In genomic region chr19:3984908-3985642, GRCh38 we compare ENCODE assay signal across 1 cellular context.
TF ChIP-seq lines count a peak whose summit lies in the region.

Gene EEF2 (minus strand): TSS chr19:3985463. CDS start chr19:3985380, 83 bp downstream.

TF ChIP-seq in HepG2, 621 proteins besides CTCF, POLR2A, EP300 and RAD21 (continued from another document and continues in another):
- TF ChIP-seq, protein P1, sequence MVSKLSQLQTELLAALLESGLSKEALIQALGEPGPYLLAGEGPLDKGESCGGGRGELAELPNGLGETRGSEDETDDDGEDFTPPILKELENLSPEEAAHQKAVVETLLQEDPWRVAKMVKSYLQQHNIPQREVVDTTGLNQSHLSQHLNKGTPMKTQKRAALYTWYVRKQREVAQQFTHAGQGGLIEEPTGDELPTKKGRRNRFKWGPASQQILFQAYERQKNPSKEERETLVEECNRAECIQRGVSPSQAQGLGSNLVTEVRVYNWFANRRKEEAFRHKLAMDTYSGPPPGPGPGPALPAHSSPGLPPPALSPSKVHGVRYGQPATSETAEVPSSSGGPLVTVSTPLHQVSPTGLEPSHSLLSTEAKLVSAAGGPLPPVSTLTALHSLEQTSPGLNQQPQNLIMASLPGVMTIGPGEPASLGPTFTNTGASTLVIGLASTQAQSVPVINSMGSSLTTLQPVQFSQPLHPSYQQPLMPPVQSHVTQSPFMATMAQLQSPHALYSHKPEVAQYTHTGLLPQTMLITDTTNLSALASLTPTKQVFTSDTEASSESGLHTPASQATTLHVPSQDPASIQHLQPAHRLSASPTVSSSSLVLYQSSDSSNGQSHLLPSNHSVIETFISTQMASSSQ (IDR thresholded peaks at IDR 0.05; ENCODE audit: low read depth): no peak
- TF ChIP-seq, protein P1 (CRISPR knock-in tag; IDR thresholded peaks at IDR 0.05; ENCODE audit: borderline replicate concordance): no peak
- TF ChIP-seq BHLHE40 (IDR thresholded peaks at IDR 0.05; ENCODE audit: low read length) (no peak; the same call in 1 of the 2 replicates), ZFP1 (CRISPR knock-in tag; IDR thresholded peaks at IDR 0.05) (no peak; the same call in 1 of the 2 replicates), KDM4B (CRISPR knock-in tag; IDR thresholded peaks at IDR 0.05) (peak; percentile 62; the same call in 1 of the 2 replicates), KLF11 (CRISPR knock-in tag; IDR thresholded peaks at IDR 0.05) (0 out of 2 replicates have a peak, but pooled peaks have one; percentile 56), IKZF1 (IDR thresholded peaks at IDR 0.05) (no peak), GABPB1 (CRISPR knock-in tag; IDR thresholded peaks at IDR 0.05) (peak; percentile 91), NBN (conservative IDR thresholded peaks at IDR 0.05) (no peak), ZNF737 (CRISPR knock-in tag; IDR thresholded peaks at IDR 0.05; ENCODE audit: borderline replicate concordance) (no peak), REL (CRISPR knock-in tag; conservative IDR thresholded peaks at IDR 0.05) (peak; percentile 95), ZNF224 (CRISPR knock-in tag; IDR thresholded peaks at IDR 0.05) (peak; percentile 59), PHF21A (CRISPR knock-in tag; IDR thresholded peaks at IDR 0.05) (no peak; the same call in 1 of the 2 replicates), GPBP1L1 (CRISPR knock-in tag; IDR thresholded peaks at IDR 0.05) (no peak), NR2F2 (IDR thresholded peaks at IDR 0.05; ENCODE audit: borderline replicate concordance, low read depth) (peak; percentile 37; the same call in 1 of the 2 replicates), KLF12 (CRISPR knock-in tag; IDR thresholded peaks at IDR 0.05; ENCODE audit: borderline replicate concordance) (peak; percentile 60; the same call in 1 of the 2 replicates), REXO4 (CRISPR knock-in tag; IDR thresholded peaks at IDR 0.05; ENCODE audit: borderline replicate concordance) (0 out of 2 replicates have a peak, but pooled peaks have one; percentile 48), SNAPC4 (CRISPR knock-in tag; IDR thresholded peaks at IDR 0.05) (no peak), ZNF749 (CRISPR knock-in tag; IDR thresholded peaks at IDR 0.05; ENCODE audit: borderline replicate concordance) (peak; percentile 58; the same call in 1 of the 2 replicates), ZBTB38 (CRISPR knock-in tag; IDR thresholded peaks at IDR 0.05) (peak; percentile 98), SALL2 (CRISPR knock-in tag; IDR thresholded peaks at IDR 0.05) (peak; percentile 92), ZSCAN9 (CRISPR knock-in tag; IDR thresholded peaks at IDR 0.05; ENCODE audit: borderline replicate concordance) (peak; percentile 51; the same call in 1 of the 2 replicates), FOSL2 (CRISPR knock-in tag; IDR thresholded peaks at IDR 0.05) (peak; percentile 65), ATF7 (IDR thresholded peaks at IDR 0.05) (peak; percentile 90), ATF7 (CRISPR knock-in tag; IDR thresholded peaks at IDR 0.05) (peak; percentile 98), ZNF543 (CRISPR knock-in tag; IDR thresholded peaks at IDR 0.05) (peak; percentile 88), ZNF75D (CRISPR knock-in tag; IDR thresholded peaks at IDR 0.05; ENCODE audit: borderline replicate concordance) (no peak), RELA (CRISPR knock-in tag; IDR thresholded peaks at IDR 0.05) (peak; percentile 62; the same call in 1 of the 2 replicates), ATF5 (CRISPR knock-in tag; IDR thresholded peaks at IDR 0.05; ENCODE audit: low read depth) (no peak), ZNF615 (CRISPR knock-in tag; IDR thresholded peaks at IDR 0.05; ENCODE audit: borderline replicate concordance) (0 out of 2 replicates have a peak, but pooled peaks have one; percentile 19), DNMT1 (CRISPR knock-in tag; IDR thresholded peaks at IDR 0.05) (no peak), MYNN (CRISPR knock-in tag; IDR thresholded peaks at IDR 0.05; ENCODE audit: low read depth) (no peak; the same call in 1 of the 2 replicates), HDAC6 (IDR thresholded peaks at IDR 0.05; ENCODE audit: low read depth, low read length) (no peak; the same call in 1 of the 2 replicates), ZNF34 (CRISPR knock-in tag; IDR thresholded peaks at IDR 0.05; ENCODE audit: borderline replicate concordance) (peak; percentile 85), ZNF567 (CRISPR knock-in tag; IDR thresholded peaks at IDR 0.05; ENCODE audit: borderline replicate concordance) (peak; percentile 94; the same call in 1 of the 2 replicates), ZNF777 (CRISPR knock-in tag; IDR thresholded peaks at IDR 0.05) (peak; percentile 30; the same call in 1 of the 2 replicates), KLF13 (CRISPR knock-in tag; IDR thresholded peaks at IDR 0.05) (0 out of 2 replicates have a peak, but pooled peaks have one; percentile 33), ZNF292 (CRISPR knock-in tag; IDR thresholded peaks at IDR 0.05; ENCODE audit: borderline replicate concordance, low read depth) (no peak), ZNF879 (CRISPR knock-in tag; IDR thresholded peaks at IDR 0.05) (peak; percentile 91), ZBTB8A (CRISPR knock-in tag; IDR thresholded peaks at IDR 0.05; ENCODE audit: borderline replicate concordance, low read depth) (0 out of 2 replicates have a peak, but pooled peaks have one; percentile 56), GLMP (CRISPR knock-in tag; IDR thresholded peaks at IDR 0.05; ENCODE audit: borderline replicate concordance) (no peak), ZNF570 (CRISPR knock-in tag; IDR thresholded peaks at IDR 0.05; ENCODE audit: borderline replicate concordance) (0 out of 2 replicates have a peak, but pooled peaks have one; percentile 61), ATF3 (CRISPR knock-in tag; IDR thresholded peaks at IDR 0.05) (peak; percentile 86), TBX3 (IDR thresholded peaks at IDR 0.05; ENCODE audit: borderline replicate concordance) (no peak), ARNTL (CRISPR knock-in tag; IDR thresholded peaks at IDR 0.05) (peak; percentile 54; the same call in 1 of the 2 replicates), ZKSCAN8 (CRISPR knock-in tag; IDR thresholded peaks at IDR 0.05; ENCODE audit: borderline replicate concordance) (0 out of 2 replicates have a peak, but pooled peaks have one; percentile 17), ZNF138 (CRISPR knock-in tag; IDR thresholded peaks at IDR 0.05; ENCODE audit: low read depth) (no peak), HNRNPH1 (optimal IDR thresholded peaks at IDR 0.05; ENCODE audit: low read depth, low read length) (no peak)
- TF ChIP-seq, protein P2, sequence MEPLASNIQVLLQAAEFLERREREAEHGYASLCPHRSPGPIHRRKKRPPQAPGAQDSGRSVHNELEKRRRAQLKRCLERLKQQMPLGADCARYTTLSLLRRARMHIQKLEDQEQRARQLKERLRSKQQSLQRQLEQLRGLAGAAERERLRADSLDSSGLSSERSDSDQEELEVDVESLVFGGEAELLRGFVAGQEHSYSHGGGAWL (CRISPR knock-in tag; IDR thresholded peaks at IDR 0.05): peak; percentile 95
- TF ChIP-seq, protein P3, sequence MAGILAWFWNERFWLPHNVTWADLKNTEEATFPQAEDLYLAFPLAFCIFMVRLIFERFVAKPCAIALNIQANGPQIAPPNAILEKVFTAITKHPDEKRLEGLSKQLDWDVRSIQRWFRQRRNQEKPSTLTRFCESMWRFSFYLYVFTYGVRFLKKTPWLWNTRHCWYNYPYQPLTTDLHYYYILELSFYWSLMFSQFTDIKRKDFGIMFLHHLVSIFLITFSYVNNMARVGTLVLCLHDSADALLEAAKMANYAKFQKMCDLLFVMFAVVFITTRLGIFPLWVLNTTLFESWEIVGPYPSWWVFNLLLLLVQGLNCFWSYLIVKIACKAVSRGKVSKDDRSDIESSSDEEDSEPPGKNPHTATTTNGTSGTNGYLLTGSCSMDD (CRISPR knock-in tag; IDR thresholded peaks at IDR 0.05): no peak
- TF ChIP-seq, protein P4, sequence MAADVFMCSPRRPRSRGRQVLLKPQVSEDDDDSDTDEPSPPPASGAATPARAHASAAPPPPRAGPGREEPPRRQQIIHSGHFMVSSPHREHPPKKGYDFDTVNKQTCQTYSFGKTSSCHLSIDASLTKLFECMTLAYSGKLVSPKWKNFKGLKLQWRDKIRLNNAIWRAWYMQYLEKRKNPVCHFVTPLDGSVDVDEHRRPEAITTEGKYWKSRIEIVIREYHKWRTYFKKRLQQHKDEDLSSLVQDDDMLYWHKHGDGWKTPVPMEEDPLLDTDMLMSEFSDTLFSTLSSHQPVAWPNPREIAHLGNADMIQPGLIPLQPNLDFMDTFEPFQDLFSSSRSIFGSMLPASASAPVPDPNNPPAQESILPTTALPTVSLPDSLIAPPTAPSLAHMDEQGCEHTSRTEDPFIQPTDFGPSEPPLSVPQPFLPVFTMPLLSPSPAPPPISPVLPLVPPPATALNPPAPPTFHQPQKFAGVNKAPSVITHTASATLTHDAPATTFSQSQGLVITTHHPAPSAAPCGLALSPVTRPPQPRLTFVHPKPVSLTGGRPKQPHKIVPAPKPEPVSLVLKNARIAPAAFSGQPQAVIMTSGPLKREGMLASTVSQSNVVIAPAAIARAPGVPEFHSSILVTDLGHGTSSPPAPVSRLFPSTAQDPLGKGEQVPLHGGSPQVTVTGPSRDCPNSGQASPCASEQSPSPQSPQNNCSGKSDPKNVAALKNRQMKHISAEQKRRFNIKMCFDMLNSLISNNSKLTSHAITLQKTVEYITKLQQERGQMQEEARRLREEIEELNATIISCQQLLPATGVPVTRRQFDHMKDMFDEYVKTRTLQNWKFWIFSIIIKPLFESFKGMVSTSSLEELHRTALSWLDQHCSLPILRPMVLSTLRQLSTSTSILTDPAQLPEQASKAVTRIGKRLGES (CRISPR knock-in tag; IDR thresholded peaks at IDR 0.05; ENCODE audit: borderline replicate concordance): peak; percentile 60; the same call in 1 of the 2 replicates
